ENCODE assay signal across 8 cellular contexts in the genomic region with DNA sequence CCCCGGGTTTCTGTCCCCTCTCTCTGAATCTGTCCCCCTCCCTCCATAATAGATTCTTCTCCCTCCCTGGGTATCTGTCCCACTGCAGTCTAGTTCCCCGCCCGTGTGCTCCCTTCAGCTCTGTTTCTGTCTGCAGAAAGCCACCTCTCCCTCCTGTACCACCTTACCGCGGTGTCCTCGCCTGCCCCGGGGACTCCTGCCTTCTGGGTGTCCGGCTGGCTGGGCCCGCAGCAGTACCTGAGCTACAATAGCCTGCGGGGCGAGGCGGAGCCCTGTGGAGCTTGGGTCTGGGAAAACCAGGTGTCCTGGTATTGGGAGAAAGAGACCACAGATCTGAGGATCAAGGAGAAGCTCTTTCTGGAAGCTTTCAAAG. TPM values are rescaled to one million over a fixed set of nuclear protein-coding genes. Genes with fewer than 3 reads are reported as not detected.
DNase-seq lines count a peak whose midpoint lies in the region; ATAC-seq and TF ChIP-seq lines count a peak whose summit lies in the region.

No MANE protein-coding gene starts in this region.

- H2AK5ac ChIP-seq in mesendoderm (ENCODE audit: low read length), result no peak overlapping the region

- no peak overlapping the region for H3K4me2 ChIP-seq in mesendoderm (ENCODE audit: low read length)

- TF ChIP-seq CTCF in astrocyte of the spinal cord (IDR thresholded peaks at IDR 0.05; ENCODE audit: low read depth, low read length) (no peak), upper lobe of left lung (IDR thresholded peaks at IDR 0.05) (no peak)

- H3K4me3 Mint-ChIP-seq in activated naive CD4-positive, alpha-beta T cell treated with anti-CD3 and anti-CD28 coated beads, Interleukin-2, amount 10 ng/mL, durations not matched to agents 7 days and 5 days, result peak overlapping the region; percentile 75

- no peak for DNase-seq in activated naive CD4-positive, alpha-beta T cell treated with anti-CD3 and anti-CD28 coated beads, Interleukin-2, amount 10 ng/mL, durations not matched to agents 7 days and 5 days
- DNase-seq in activated naive CD4-positive, alpha-beta T cell treated with Interleukin-2 at 50 U/mL for 16 hours, result no peak
- no peak for DNase-seq in astrocyte of the spinal cord (ENCODE audit: low read depth, low spot score)
- DNase-seq in mesendoderm, result no peak
- no peak for DNase-seq in upper lobe of left lung
- no peak for DNase-seq in HK-2 (ENCODE audit: unreplicated experiment)
- no peak for DNase-seq in NCI-H1105 (lab: John Stamatoyannopoulos, UW)

- CTCF ChIA-PET in activated naive CD4-positive, alpha-beta T cell treated with anti-CD3 and anti-CD28 coated beads, Interleukin-2, amount 10 ng/mL, durations not matched to agents 7 days and 5 days (lab: Charles Lee), result interaction anchor here (0.6 to 2.0 kb wide), 4 partner anchors 9 to 66 kb away, joined by 3 to 11 read pairs (median 4); no protein-coding TSS in a partner anchor

- peaks cover 32% of the 10 kb centered on the region for H3K4me1 Mint-ChIP-seq in activated naive CD4-positive, alpha-beta T cell treated with anti-CD3 and anti-CD28 coated beads, Interleukin-2, amount 10 ng/mL, durations not matched to agents 7 days and 5 days

- no CpG with 5 or more reads among the region's 12 CpGs for WGBS in mesendoderm (ENCODE audit: extremely low coverage, insufficient coverage, low lambda C conversion rate)
- 41 to 54% methylated on average over 11 to 12 of the region's 12 CpGs for WGBS in upper lobe of left lung, 2 donors

- no peak for TF ChIP-seq POLR2A in upper lobe of left lung (IDR thresholded peaks at IDR 0.05)

- H3K79me1 ChIP-seq in mesendoderm (ENCODE audit: low read length), result no peaks in the 10 kb centered on the region

- peaks cover 30% of the 10 kb centered on the region for H3K27me3 Mint-ChIP-seq in activated naive CD4-positive, alpha-beta T cell treated with anti-CD3 and anti-CD28 coated beads, Interleukin-2, amount 10 ng/mL, durations not matched to agents 7 days and 5 days

- no peaks in the 10 kb centered on the region for H3K79me2 ChIP-seq in mesendoderm (ENCODE audit: control insufficient read depth, insufficient read depth, low read length)

- peak overlapping the region; percentile 39 for H3K9ac ChIP-seq in mesendoderm (ENCODE audit: low read length)

- no peak overlapping the region for H3K4ac ChIP-seq in mesendoderm (ENCODE audit: low read depth, low read length)

- H3K4me1 ChIP-seq in mesendoderm (ENCODE audit: control insufficient read depth, low read depth, low read length), result no peaks in the 10 kb centered on the region
- peaks cover 38 to 51% (median 43%) of the 10 kb centered on the region in 4 donors for H3K4me1 ChIP-seq in upper lobe of left lung

- no peaks in the 10 kb centered on the region for H3K9me3 Mint-ChIP-seq in activated naive CD4-positive, alpha-beta T cell treated with anti-CD3 and anti-CD28 coated beads, Interleukin-2, amount 10 ng/mL, durations not matched to agents 7 days and 5 days

- H3K36me3 ChIP-seq in mesendoderm (ENCODE audit: control insufficient read depth, insufficient read depth, low read length) (no peaks in the 10 kb centered on the region), upper lobe of left lung (peaks cover 0 to 15% (median 1%) of the 10 kb centered on the region in 4 donors)

- peak overlapping the region; percentile 55 for H3K27ac Mint-ChIP-seq in activated naive CD4-positive, alpha-beta T cell treated with anti-CD3 and anti-CD28 coated beads, Interleukin-2, amount 10 ng/mL, durations not matched to agents 7 days and 5 days

- H3K36me3 Mint-ChIP-seq in activated naive CD4-positive, alpha-beta T cell treated with anti-CD3 and anti-CD28 coated beads, Interleukin-2, amount 10 ng/mL, durations not matched to agents 7 days and 5 days, result peaks cover 3% of the 10 kb centered on the region

- TF ChIP-seq EP300 in upper lobe of left lung (IDR thresholded peaks at IDR 0.05), result no peak

- H3K23ac ChIP-seq in mesendoderm (ENCODE audit: low read length), result no peak overlapping the region

- no peak overlapping the region for H3K56ac ChIP-seq in mesendoderm (ENCODE audit: low read length)

- ATAC-seq in upper lobe of left lung (ENCODE audit: low FRiP score in 2 of 2) (no peak), GM18520 (IDR thresholded peaks at IDR 0.05; ENCODE audit: unreplicated experiment) (no peak)

- H4K5ac ChIP-seq in mesendoderm (ENCODE audit: low read length), result no peak overlapping the region

- no peak overlapping the region for H2BK5ac ChIP-seq in mesendoderm (ENCODE audit: low read length)

- no peak overlapping the region for H3K18ac ChIP-seq in mesendoderm (ENCODE audit: low read length)

- no peaks in the 10 kb centered on the region for H3K27me3 ChIP-seq in mesendoderm (ENCODE audit: insufficient read depth, low read length, poor library complexity)
- H3K27me3 ChIP-seq in upper lobe of left lung, result no peaks in the 10 kb centered on the region

- H2BK120ac ChIP-seq in mesendoderm (ENCODE audit: low read depth, low read length), result no peak overlapping the region

- in situ Hi-C loops in astrocyte of the spinal cord (cut with HindIII; ENCODE audit: low sequenced_read_pairs), result no loop called here

- no peak overlapping the region for H2BK15ac ChIP-seq in mesendoderm (replicated peaks; ENCODE audit: low read depth)

- H3K9me3 ChIP-seq in upper lobe of left lung, result no peaks in the 10 kb centered on the region

- H3K27ac ChIP-seq in mesendoderm (ENCODE audit: low read depth, low read length) (no peak overlapping the region), upper lobe of left lung (peak overlapping the region; percentile 90 to 96 (median 95))

- H3K4me3 ChIP-seq in astrocyte of the spinal cord (ENCODE audit: low read depth, low read length), result peak overlapping the region; percentile 59
- H3K4me3 ChIP-seq in mesendoderm (ENCODE audit: low read length), result no peak overlapping the region
- H3K4me3 ChIP-seq in upper lobe of left lung, result peak overlapping the region in 3 of 4 donors; percentile 55 to 98 (median 88)

- H4K8ac ChIP-seq in mesendoderm (ENCODE audit: low read depth, low read length), result no peak overlapping the region

RNA-seq across cellular contexts. Expression of gene FCGRT, which starts 1.3 kb away (rescaled TPM):
- polyA plus RNA-seq in mesendoderm (2013, experiment 1 of 2), result 18.9 TPM
- polyA plus RNA-seq in mesendoderm (2013, experiment 2 of 2), result 16.9 TPM
- total RNA-seq in upper lobe of left lung, result 100 to 1,000 TPM; 175 to 466 (median 328) TPM

RNA-seq across cellular contexts. Expression of gene RCN3, which starts 14.1 kb away (rescaled TPM):
- polyA plus RNA-seq in mesendoderm (2013, experiment 1 of 2), result 7.1 TPM
- 8.6 TPM for polyA plus RNA-seq in mesendoderm (2013, experiment 2 of 2)
- total RNA-seq in upper lobe of left lung, result 10 to 100 TPM in 5 of 6 donors, 1 to 10 TPM in 1; 5.9 to 82.8 (median 26.6) TPM

RNA-seq across cellular contexts. Expression of gene RPS11, which starts 17.5 kb away (rescaled TPM):
- 3,620 TPM for polyA plus RNA-seq in mesendoderm (2013, experiment 1 of 2)
- 3,679 TPM for polyA plus RNA-seq in mesendoderm (2013, experiment 2 of 2)
- 1,000 to 10,000 TPM; 1,447 to 3,855 (median 1,708) TPM for total RNA-seq in upper lobe of left lung

RNA-seq across cellular contexts. Expression of gene RPL13A, which starts 26.3 kb away (rescaled TPM):
- polyA plus RNA-seq in mesendoderm (2013, experiment 1 of 2), result 5,150 TPM
- 5,166 TPM for polyA plus RNA-seq in mesendoderm (2013, experiment 2 of 2)
- total RNA-seq in upper lobe of left lung, result 1,000 to 10,000 TPM in 4 of 6 donors, 100 to 1,000 TPM in 2; 974 to 2,595 (median 1,696) TPM

RNA-seq across cellular contexts. Expression of gene FLT3LG, which starts 39.7 kb away (rescaled TPM):
- polyA plus RNA-seq in mesendoderm (2013, experiment 1 of 2), result 0.53 TPM
- polyA plus RNA-seq in mesendoderm (2013, experiment 2 of 2), result 0.71 TPM
- total RNA-seq in upper lobe of left lung, result 10 to 100 TPM in 3 of 6 donors, 1 to 10 TPM in 3; 4.3 to 19.9 (median 9.9) TPM
